Comparison of ENCODE assay signal across 17 cellular contexts in genomic region chr18:66646622-66647021, GRCh38. TPM values are rescaled to one million over a fixed set of nuclear protein-coding genes. Genes with fewer than 3 reads are reported as not detected.
"Had no signal": no experiment of that assay in that cellular context is flagged by ENCODE, and none has a peak within 500 bp of the region (broad histone marks: within the 10 kb centered on the region; RNA-seq: fewer than 3 reads in every experiment).

No MANE protein-coding gene starts in this region.

- H3K9me3 ChIP-seq: adrenal gland, gastrocnemius medialis, pancreas, thyroid gland had no signal

- H3K4me1 ChIP-seq: adrenal gland, gastrocnemius medialis, neural progenitor cell, thyroid gland had no signal

- H3K4me1 Mint-ChIP-seq: activated B cell treated with CpG ODN at 0.5 μM for 24 hours; activated CD4-positive, alpha-beta T cell treated with anti-CD3 and anti-CD28 coated beads, Interleukin-2, amount 10 ng/mL, durations not matched to agents 7 days and 5 days; brain; mesothelial cell of epicardium; neural progenitor cell had no signal

- H3K4me3 Mint-ChIP-seq: activated B cell treated with CpG ODN at 0.5 μM for 24 hours; activated CD4-positive, alpha-beta T cell treated with anti-CD3 and anti-CD28 coated beads, Interleukin-2, amount 10 ng/mL, durations not matched to agents 7 days and 5 days; brain; mesothelial cell of epicardium; neural progenitor cell had no signal

- H3K27me3 Mint-ChIP-seq: activated B cell treated with CpG ODN at 0.5 μM for 24 hours; activated CD4-positive, alpha-beta T cell treated with anti-CD3 and anti-CD28 coated beads, Interleukin-2, amount 10 ng/mL, durations not matched to agents 7 days and 5 days had no signal

- H3K27ac ChIP-seq: adrenal gland, gastrocnemius medialis, hepatocyte, neural progenitor cell, pancreas, thyroid gland had no signal

- DNase-seq: activated B cell treated with CpG ODN at 0.5 μM for 24 hours; activated CD4-positive, alpha-beta T cell treated with anti-CD3 and anti-CD28 coated beads, Interleukin-2, amount 10 ng/mL, durations not matched to agents 7 days and 5 days; activated naive CD4-positive, alpha-beta T cell treated with anti-CD3 and anti-CD28 coated beads, Interleukin-2, amount 50 U/mL, for 16 hours; activated T-cell treated with anti-CD3 and anti-CD28 coated beads for 4 hours; adrenal gland; gastrocnemius medialis; pancreas; thyroid gland had no signal

- H3K36me3 ChIP-seq: adrenal gland, gastrocnemius medialis, neural progenitor cell, pancreas, thyroid gland had no signal

- H3K27ac Mint-ChIP-seq: activated B cell treated with CpG ODN at 0.5 μM for 24 hours; activated CD4-positive, alpha-beta T cell treated with anti-CD3 and anti-CD28 coated beads, Interleukin-2, amount 10 ng/mL, durations not matched to agents 7 days and 5 days; activated T-helper 2 cell treated with anti-CD3 and anti-CD28 coated beads, Interferon-gamma antibody, Interleukin-2, Interleukin-4, amounts not matched to agents 10 μg/mL and 5 μg/mL and 100 μg/mL, durations not matched to agents 14 hours and 24 hours and 36 hours; brain; mesothelial cell of epicardium; neural progenitor cell had no signal

- H3K9me3 Mint-ChIP-seq: activated B cell treated with CpG ODN at 0.5 μM for 24 hours, brain, mesothelial cell of epicardium, neural progenitor cell had no signal

- H3K27me3 ChIP-seq: adrenal gland, gastrocnemius medialis, hepatocyte, neural progenitor cell, pancreas, thyroid gland had no signal

- H3K36me3 Mint-ChIP-seq: brain, mesothelial cell of epicardium, neural progenitor cell had no signal

- H3K4me3 ChIP-seq: adrenal gland, gastrocnemius medialis, hepatocyte, neural progenitor cell, pancreas, thyroid gland had no signal

RNA-seq across cellular contexts. Expression of gene CDH19, which starts 42.7 kb away (rescaled TPM):
- total RNA-seq: activated B cell treated with CpG ODN at 0.5 μM for 24 hours; activated CD4-positive, alpha-beta T cell treated with anti-CD3 and anti-CD28 coated beads, Interleukin-2, amount 10 ng/mL, durations not matched to agents 7 days and 5 days; activated CD8-positive, alpha-beta memory T cell treated with anti-CD3 and anti-CD28 coated beads for 36 hours; activated T-helper 2 cell treated with anti-CD3 and anti-CD28 coated beads, Interferon-gamma antibody, Interleukin-2, Interleukin-4, amounts not matched to agents 10 μg/mL and 5 μg/mL and 100 μg/mL, durations not matched to agents 14 hours and 24 hours and 36 hours; hepatocyte; mesothelial cell of epicardium; myocyte; renal cortical epithelial cell; T-helper 1 cell treated with Interleukin-12 subunit alpha and Interleukin-12 subunit beta and Interleukin-4 antibody, amounts not matched to agents 30 ng/mL and 1 ng/mL, for 36 hours had no signal
- polyA plus RNA-seq: hepatocyte had no signal
